In the genomic region with DNA sequence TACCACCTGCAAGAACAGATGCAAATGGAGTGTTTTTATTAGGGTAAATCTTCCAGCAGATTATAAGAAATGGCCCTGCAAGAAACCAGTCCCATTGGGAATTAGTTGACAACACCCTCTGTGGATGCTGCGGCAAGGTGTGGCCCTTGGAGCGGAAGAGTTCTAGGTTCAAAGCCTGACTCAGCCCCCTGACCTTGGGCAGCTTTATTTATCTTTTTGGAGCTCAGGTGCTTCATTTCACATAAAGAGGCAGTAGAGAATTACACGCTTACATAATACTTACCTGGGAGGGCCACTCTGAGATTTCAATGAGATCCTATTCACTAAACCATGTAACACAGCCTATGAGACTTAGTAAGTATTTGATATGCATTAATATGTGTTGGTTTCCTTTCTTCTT, we compare ENCODE assay signal across 40 cellular contexts.
"Had no signal": no experiment of that assay in that cellular context is flagged by ENCODE, and none has a peak within 500 bp of the region (broad histone marks: within the 10 kb centered on the region; RNA-seq: fewer than 3 reads in every experiment).

No MANE protein-coding gene starts in this region.

- FAIRE-seq: astrocyte, bronchial epithelial cell had no signal

- H3K9me3 Mint-ChIP-seq: activated T-cell treated with anti-CD3 and anti-CD28 coated beads, Interleukin-2, amount 50 U/mL, for 4 hours; central memory CD8-positive, alpha-beta T cell had no signal

- ATAC-seq: activated naive CD4-positive, alpha-beta T cell treated with anti-CD3 and anti-CD28 coated beads, Interleukin-2, amount 50 U/mL, for 72 hours; activated naive CD8-positive, alpha-beta T cell treated with anti-CD3 and anti-CD28 coated beads, Interleukin-2, amount 50 U/mL, for 24 hours; activated T-cell treated with anti-CD3 and anti-CD28 coated beads, Interleukin-2, amount 50 U/mL, for 4 hours; activated T-cell treated with anti-CD3 and anti-CD28 coated beads, Interleukin-2, amount 50 U/mL, for 72 hours; activated T-helper 17 cell treated with anti-CD3 and anti-CD28 coated beads, Interleukin-2, amount 50 U/mL, for 72 hours had no signal

- DNase-seq: activated effector memory CD4-positive, alpha-beta T cell treated with anti-CD3 and anti-CD28 coated beads, Interleukin-2, amount 50 U/mL, for 16 hours; activated effector memory CD4-positive, alpha-beta T cell treated with Interleukin-2 at 50 U/mL for 16 hours; activated gamma-delta T cell; activated gamma-delta T cell treated with Interleukin-2 at 50 U/mL for 16 hours; activated naive CD4-positive, alpha-beta T cell; activated naive CD4-positive, alpha-beta T cell treated with anti-CD3 and anti-CD28 coated beads for 36 hours; activated naive CD4-positive, alpha-beta T cell treated with anti-CD3 and anti-CD28 coated beads, Interleukin-2, amount 10 ng/mL, durations not matched to agents 7 days and 5 days; activated naive CD4-positive, alpha-beta T cell treated with anti-CD3 and anti-CD28 coated beads, Interleukin-2, amount 50 U/mL, for 16 hours; activated naive CD4-positive, alpha-beta T cell treated with Interleukin-2 at 50 U/mL for 16 hours; activated naive CD8-positive, alpha-beta T cell treated with anti-CD3 and anti-CD28 coated beads for 36 hours; activated naive CD8-positive, alpha-beta T cell treated with anti-CD3 and anti-CD28 coated beads, Interleukin-2, amount 10 ng/mL, durations not matched to agents 7 days and 5 days; activated naive CD8-positive, alpha-beta T cell treated with anti-CD3 and anti-CD28 coated beads, Interleukin-2, amount 50 U/mL, for 24 hours; activated T-cell treated with anti-CD3 and anti-CD28 coated beads for 4 hours; activated T-cell treated with anti-CD3 and anti-CD28 coated beads, Interleukin-2, amount 50 U/mL, for 1 hour; activated T-cell treated with anti-CD3 and anti-CD28 coated beads, Interleukin-2, amount 50 U/mL, for 24 hours; activated T-cell treated with anti-CD3 and anti-CD28 coated beads, Interleukin-2, amount 50 U/mL, for 4 hours; activated T-cell treated with anti-CD3 and anti-CD28 coated beads, Interleukin-2, amount 50 U/mL, for 48 hours; activated T-cell treated with anti-CD3 and anti-CD28 coated beads, Interleukin-2, amount 50 U/mL, for 72 hours; adrenal gland; amniotic stem cell; amygdala; anterior cingulate cortex; aorta; brain microvascular endothelial cell; caudate nucleus; central memory CD4-positive, alpha-beta T cell; cerebellar nuclear complex had no signal

- H3K27me3 ChIP-seq: ascending aorta, brain microvascular endothelial cell, breast epithelium, cardiac muscle cell had no signal

- H3K36me3 Mint-ChIP-seq: activated naive CD4-positive, alpha-beta T cell treated with anti-CD3 and anti-CD28 coated beads, Interleukin-2, amount 10 ng/mL, durations not matched to agents 7 days and 5 days; activated naive CD4-positive, alpha-beta T cell treated with anti-CD3 and anti-CD28 coated beads, Interleukin-2, amount 50 U/mL, for 24 hours; activated naive CD4-positive, alpha-beta T cell treated with anti-CD3 and anti-CD28 coated beads, Interleukin-2, amount 50 U/mL, for 72 hours; activated naive CD8-positive, alpha-beta T cell; activated naive CD8-positive, alpha-beta T cell treated with anti-CD3 and anti-CD28 coated beads for 36 hours; brain had no signal

- H3K4me1 Mint-ChIP-seq: activated naive CD4-positive, alpha-beta T cell treated with anti-CD3 and anti-CD28 coated beads, Interleukin-2, amount 10 ng/mL, durations not matched to agents 7 days and 5 days; activated naive CD4-positive, alpha-beta T cell treated with anti-CD3 and anti-CD28 coated beads, Interleukin-2, amount 50 U/mL, for 24 hours; activated naive CD8-positive, alpha-beta T cell treated with anti-CD3 and anti-CD28 coated beads for 36 hours; activated naive CD8-positive, alpha-beta T cell treated with anti-CD3 and anti-CD28 coated beads, Interleukin-2, amount 10 ng/mL, durations not matched to agents 7 days and 5 days; activated naive CD8-positive, alpha-beta T cell treated with anti-CD3 and anti-CD28 coated beads, Interleukin-2, amount 50 U/mL, for 24 hours; activated T-helper 17 cell treated with anti-CD3 and anti-CD28 coated beads, Interleukin-2, amount 50 U/mL, for 72 hours; central memory CD8-positive, alpha-beta T cell had no signal

- H3K4me3 Mint-ChIP-seq: activated naive CD4-positive, alpha-beta T cell treated with anti-CD3 and anti-CD28 coated beads for 36 hours; activated naive CD4-positive, alpha-beta T cell treated with anti-CD3 and anti-CD28 coated beads, Interleukin-2, amount 10 ng/mL, durations not matched to agents 7 days and 5 days; activated naive CD4-positive, alpha-beta T cell treated with anti-CD3 and anti-CD28 coated beads, Interleukin-2, amount 50 U/mL, for 24 hours; activated naive CD8-positive, alpha-beta T cell; activated naive CD8-positive, alpha-beta T cell treated with anti-CD3 and anti-CD28 coated beads for 36 hours; activated naive CD8-positive, alpha-beta T cell treated with anti-CD3 and anti-CD28 coated beads, Interleukin-2, amount 10 ng/mL, durations not matched to agents 7 days and 5 days; activated naive CD8-positive, alpha-beta T cell treated with anti-CD3 and anti-CD28 coated beads, Interleukin-2, amount 50 U/mL, for 24 hours; activated T-cell treated with anti-CD3 and anti-CD28 coated beads, Interleukin-2, amount 50 U/mL, for 24 hours; activated T-cell treated with anti-CD3 and anti-CD28 coated beads, Interleukin-2, amount 50 U/mL, for 4 hours; activated T-cell treated with anti-CD3 and anti-CD28 coated beads, Interleukin-2, amount 50 U/mL, for 72 hours; activated T-helper 1 cell treated with anti-CD3 and anti-CD28 coated beads, Interleukin-12 subunit alpha, Interleukin-12 subunit beta, Interleukin-2, Interleukin-4 antibody, amounts not matched to agents 30 ng/mL and 10 ng/mL and 1 ng/mL, durations not matched to agents 14 hours and 24 hours and 36 hours; activated T-helper 17 cell treated with anti-CD3 and anti-CD28 coated beads, Interleukin-2, amount 50 U/mL, for 72 hours; brain; central memory CD8-positive, alpha-beta T cell had no signal

- H3K27me3 Mint-ChIP-seq: activated naive CD4-positive, alpha-beta T cell treated with anti-CD3 and anti-CD28 coated beads, Interleukin-2, amount 10 ng/mL, durations not matched to agents 7 days and 5 days; activated naive CD4-positive, alpha-beta T cell treated with anti-CD3 and anti-CD28 coated beads, Interleukin-2, amount 50 U/mL, for 24 hours; activated naive CD8-positive, alpha-beta T cell; activated naive CD8-positive, alpha-beta T cell treated with anti-CD3 and anti-CD28 coated beads for 36 hours; activated naive CD8-positive, alpha-beta T cell treated with anti-CD3 and anti-CD28 coated beads, Interleukin-2, amount 10 ng/mL, durations not matched to agents 7 days and 5 days; activated naive CD8-positive, alpha-beta T cell treated with anti-CD3 and anti-CD28 coated beads, Interleukin-2, amount 50 U/mL, for 24 hours; activated T-cell treated with anti-CD3 and anti-CD28 coated beads, Interleukin-2, amount 50 U/mL, for 24 hours; brain; central memory CD8-positive, alpha-beta T cell had no signal

- H3K27ac ChIP-seq: adrenal gland, ascending aorta, brain microvascular endothelial cell, breast epithelium, cardiac muscle cell had no signal

- H3K4me1 ChIP-seq: adrenal gland, ascending aorta, breast epithelium had no signal

- H3K4me3 ChIP-seq: adrenal gland, ascending aorta, breast epithelium, cardiac muscle cell had no signal

- H3K36me3 ChIP-seq: adrenal gland, ascending aorta, brain microvascular endothelial cell, breast epithelium, cardiac muscle cell had no signal

- H3K27ac Mint-ChIP-seq: activated naive CD4-positive, alpha-beta T cell treated with anti-CD3 and anti-CD28 coated beads for 36 hours; activated naive CD4-positive, alpha-beta T cell treated with anti-CD3 and anti-CD28 coated beads, Interleukin-2, amount 10 ng/mL, durations not matched to agents 7 days and 5 days; activated naive CD4-positive, alpha-beta T cell treated with anti-CD3 and anti-CD28 coated beads, Interleukin-2, amount 50 U/mL, for 24 hours; activated naive CD4-positive, alpha-beta T cell treated with anti-CD3 and anti-CD28 coated beads, Interleukin-2, amount 50 U/mL, for 72 hours; activated naive CD8-positive, alpha-beta T cell; activated naive CD8-positive, alpha-beta T cell treated with anti-CD3 and anti-CD28 coated beads for 36 hours; activated naive CD8-positive, alpha-beta T cell treated with anti-CD3 and anti-CD28 coated beads, Interleukin-2, amount 10 ng/mL, durations not matched to agents 7 days and 5 days; activated naive CD8-positive, alpha-beta T cell treated with anti-CD3 and anti-CD28 coated beads, Interleukin-2, amount 50 U/mL, for 24 hours; activated T-cell treated with anti-CD3 and anti-CD28 coated beads, Interleukin-2, amount 50 U/mL, for 24 hours; activated T-cell treated with anti-CD3 and anti-CD28 coated beads, Interleukin-2, amount 50 U/mL, for 72 hours; activated T-helper 1 cell treated with anti-CD3 and anti-CD28 coated beads, Interleukin-12 subunit alpha, Interleukin-12 subunit beta, Interleukin-2, Interleukin-4 antibody, amounts not matched to agents 30 ng/mL and 10 ng/mL and 1 ng/mL, durations not matched to agents 14 hours and 24 hours and 36 hours; activated T-helper 17 cell treated with anti-CD3 and anti-CD28 coated beads, Interleukin-2, amount 50 U/mL, for 72 hours; activated T-helper 2 cell treated with anti-CD3 and anti-CD28 coated beads, Interferon-gamma antibody, Interleukin-2, Interleukin-4, amounts not matched to agents 10 μg/mL and 5 μg/mL and 100 μg/mL, durations not matched to agents 14 hours and 24 hours and 36 hours had no signal

- H3K9me3 ChIP-seq: adrenal gland, ascending aorta, breast epithelium had no signal
